In genomic region chr6:139342957-139343750, GRCh38 we compare ENCODE assay signal across 21 cellular contexts. TPM values are rescaled to one million over a fixed set of nuclear protein-coding genes. Genes with fewer than 3 reads are reported as not detected.
DNase-seq lines count a peak whose midpoint lies in the region; ATAC-seq, FAIRE-seq and TF ChIP-seq lines count a peak whose summit lies in the region.
"Had no signal": no experiment of that assay in that cellular context is flagged by ENCODE, and none has a peak within 500 bp of the region (broad histone marks: within the 10 kb centered on the region; RNA-seq: fewer than 3 reads in every experiment).

No MANE protein-coding gene starts in this region.

- H4K20me1 ChIP-seq in Karpas-422 (ENCODE audit: insufficient read depth, low read depth, low read length), result no peaks in the 10 kb centered on the region
- H4K20me1 ChIP-seq in neural progenitor cell (ENCODE audit: low read depth), result no peaks in the 10 kb centered on the region

- H3K79me2 ChIP-seq in Karpas-422 (ENCODE audit: low read length), result no peaks in the 10 kb centered on the region
- no peaks in the 10 kb centered on the region for H3K79me2 ChIP-seq in neural progenitor cell (ENCODE audit: low read depth)

- H2AFZ ChIP-seq in Karpas-422 (ENCODE audit: low read length) (no peak overlapping the region), neural progenitor cell (replicated peaks) (peak overlapping the region; percentile 45)

- FAIRE-seq in H54 (lab: Jason Lieb, UNC), result no peak
- FAIRE-seq: astrocyte, GM12892 had no signal

- H3K4me1 ChIP-seq in Karpas-422 (ENCODE audit: low read length), result peaks cover 30% of the 10 kb centered on the region
- H3K4me1 ChIP-seq in neural progenitor cell, result no peaks in the 10 kb centered on the region
- H3K4me1 ChIP-seq: HAP-1 had no signal

- no peak for TF ChIP-seq POLR2A in H54 (IDR thresholded peaks at IDR 0.05; ENCODE audit: low read depth, low read length)

- DNase-seq in activated T-cell treated with anti-CD3 and anti-CD28 coated beads, Interleukin-2, amount 50 U/mL, for 24 hours, result no peak
- DNase-seq in activated T-cell treated with anti-CD3 and anti-CD28 coated beads for 4 hours (no peak), Karpas-422 (no peak), neural progenitor cell (ENCODE audit: low spot score) (no peak), 8988T (no peak), H54 (ENCODE audit: insufficient read length, low spot score) (no peak), cerebellum (ENCODE audit: low spot score) (no peak)
- DNase-seq: dermis blood vessel endothelial cell; heart left ventricle; islet precursor cell; mesendoderm; NCI-H1436; NK-92 treated with Interleukin-12 subunit alpha and Interleukin-12 subunit beta, amount 100 ng/mL, for 24 hours; transverse colon had no signal

- peak; percentile 44 for ATAC-seq in activated T-helper 17 cell treated with anti-CD3 and anti-CD28 coated beads, Interleukin-2, amount 50 U/mL, for 72 hours (replicated peaks)
- ATAC-seq: heart left ventricle had no signal

- H3K27me3 Mint-ChIP-seq in activated T-cell treated with anti-CD3 and anti-CD28 coated beads, Interleukin-2, amount 50 U/mL, for 24 hours, result no peaks in the 10 kb centered on the region
- no peaks in the 10 kb centered on the region for H3K27me3 Mint-ChIP-seq in activated T-helper 17 cell treated with anti-CD3 and anti-CD28 coated beads, Interleukin-2, amount 50 U/mL, for 72 hours
- no peaks in the 10 kb centered on the region for H3K27me3 Mint-ChIP-seq in neural progenitor cell (ENCODE audit: insufficient read depth, low read depth)

- H3K4me1 Mint-ChIP-seq in activated T-cell treated with anti-CD3 and anti-CD28 coated beads, Interleukin-2, amount 50 U/mL, for 24 hours (ENCODE audit: low read depth), result peaks cover 22% of the 10 kb centered on the region
- peaks cover 7% of the 10 kb centered on the region for H3K4me1 Mint-ChIP-seq in activated T-helper 17 cell treated with anti-CD3 and anti-CD28 coated beads, Interleukin-2, amount 50 U/mL, for 72 hours
- no peaks in the 10 kb centered on the region for H3K4me1 Mint-ChIP-seq in neural progenitor cell

- H3K4me3 ChIP-seq in Karpas-422 (ENCODE audit: low read length) (no peak overlapping the region), neural progenitor cell (no peak overlapping the region)
- H3K4me3 ChIP-seq: esophagus muscularis mucosa, HAP-1, heart left ventricle, transverse colon had no signal

- H3K4me2 ChIP-seq in Karpas-422 (ENCODE audit: low read depth, low read length, poor library complexity, severe bottlenecking) (peak overlapping the region; percentile 1), neural progenitor cell (no peak overlapping the region)

- H3K9me3 Mint-ChIP-seq in activated T-cell treated with anti-CD3 and anti-CD28 coated beads, Interleukin-2, amount 50 U/mL, for 24 hours, result peaks cover 3% of the 10 kb centered on the region
- no peaks in the 10 kb centered on the region for H3K9me3 Mint-ChIP-seq in activated T-helper 17 cell treated with anti-CD3 and anti-CD28 coated beads, Interleukin-2, amount 50 U/mL, for 72 hours
- H3K9me3 Mint-ChIP-seq in neural progenitor cell, result peaks cover 11% of the 10 kb centered on the region

- H3K27ac ChIP-seq in Karpas-422 (ENCODE audit: low read length), result peak overlapping the region; percentile 16; the same call in 1 of the 2 replicates
- no peak overlapping the region for H3K27ac ChIP-seq in neural progenitor cell
- H3K27ac ChIP-seq: esophagus muscularis mucosa, heart left ventricle, transverse colon had no signal

- H3K27me3 ChIP-seq in Karpas-422 (ENCODE audit: low read length) (no peaks in the 10 kb centered on the region), neural progenitor cell (no peaks in the 10 kb centered on the region)
- H3K27me3 ChIP-seq: esophagus muscularis mucosa, heart left ventricle, transverse colon had no signal

- no peak for TF ChIP-seq CTCF in neural progenitor cell (IDR thresholded peaks at IDR 0.05)

- no peaks in the 10 kb centered on the region for H3K9me2 ChIP-seq in Karpas-422 (replicated peaks; ENCODE audit: insufficient read depth, low read length)

- H3K36me3 Mint-ChIP-seq in activated T-cell treated with anti-CD3 and anti-CD28 coated beads, Interleukin-2, amount 50 U/mL, for 24 hours (ENCODE audit: low read depth), result no peaks in the 10 kb centered on the region
- H3K36me3 Mint-ChIP-seq in activated T-helper 17 cell treated with anti-CD3 and anti-CD28 coated beads, Interleukin-2, amount 50 U/mL, for 72 hours (ENCODE audit: low read depth), result no peaks in the 10 kb centered on the region
- H3K36me3 Mint-ChIP-seq in neural progenitor cell, result peaks cover 3% of the 10 kb centered on the region

- peak overlapping the region; percentile 60 for H3K27ac Mint-ChIP-seq in activated T-cell treated with anti-CD3 and anti-CD28 coated beads, Interleukin-2, amount 50 U/mL, for 24 hours
- H3K27ac Mint-ChIP-seq in activated T-helper 17 cell treated with anti-CD3 and anti-CD28 coated beads, Interleukin-2, amount 50 U/mL, for 72 hours, result peak overlapping the region; percentile 60
- no peak overlapping the region for H3K27ac Mint-ChIP-seq in neural progenitor cell
- H3K27ac Mint-ChIP-seq: T-helper 2 cell treated with Interferon-gamma antibody and Interleukin-4, amounts not matched to agents 5 μg/mL and 100 μg/mL, for 36 hours had no signal

- no peaks in the 10 kb centered on the region for H3F3A ChIP-seq in neural progenitor cell (ENCODE audit: low read depth)

- H3K36me3 ChIP-seq in Karpas-422 (ENCODE audit: insufficient read depth, low read length) (no peaks in the 10 kb centered on the region), neural progenitor cell (no peaks in the 10 kb centered on the region)
- H3K36me3 ChIP-seq: esophagus muscularis mucosa, HAP-1, heart left ventricle, transverse colon had no signal

- H3K4me3 Mint-ChIP-seq in activated T-cell treated with anti-CD3 and anti-CD28 coated beads, Interleukin-2, amount 50 U/mL, for 24 hours, result no peak overlapping the region
- peak overlapping the region; percentile 8 for H3K4me3 Mint-ChIP-seq in activated T-helper 17 cell treated with anti-CD3 and anti-CD28 coated beads, Interleukin-2, amount 50 U/mL, for 72 hours
- H3K4me3 Mint-ChIP-seq in neural progenitor cell, result no peak overlapping the region
- H3K4me3 Mint-ChIP-seq: T-helper 2 cell treated with Interferon-gamma antibody and Interleukin-4, amounts not matched to agents 5 μg/mL and 100 μg/mL, for 36 hours had no signal

- H3K9me3 ChIP-seq in Karpas-422 (ENCODE audit: low read length), result no peaks in the 10 kb centered on the region
- no peaks in the 10 kb centered on the region for H3K9me3 ChIP-seq in neural progenitor cell (ENCODE audit: low read depth)
- H3K9me3 ChIP-seq: esophagus muscularis mucosa, HAP-1, transverse colon had no signal

- H3K9ac ChIP-seq in Karpas-422 (ENCODE audit: low read length) (peak overlapping the region; percentile 22; the same call in 1 of the 2 replicates), neural progenitor cell (no peak overlapping the region)

RNA-seq across cellular contexts. Expression of gene CITED2, which starts 31.3 kb away (rescaled TPM):
- 67.7 and 77.2 TPM in 2 replicates for total RNA-seq in Karpas-422 (2014; rRNA removed; shearing (Covaris generic); ENCODE audit: low replicate concordance)
- 10 to 100 TPM; 60.9 to 99.4 TPM for total RNA-seq in activated T-helper 17 cell treated with anti-CD3 and anti-CD28 coated beads, Interleukin-2, amount 50 U/mL, for 72 hours
- 215 and 222 TPM in 2 replicates for total RNA-seq in neural progenitor cell (ENCODE audit: low replicate concordance)
- total RNA-seq in cerebellum, result 53.0 TPM

RNA-seq across cellular contexts. Expression of gene TXLNB, which starts 51.4 kb away (rescaled TPM):
- total RNA-seq in Karpas-422 (2014; rRNA removed; shearing (Covaris generic); ENCODE audit: low replicate concordance), result 14.6 and 16.3 TPM in 2 replicates
- total RNA-seq in activated T-helper 17 cell treated with anti-CD3 and anti-CD28 coated beads, Interleukin-2, amount 50 U/mL, for 72 hours, result under 1 TPM; 0.24 to 0.37 TPM
- total RNA-seq in neural progenitor cell (ENCODE audit: low replicate concordance), result 0.06 TPM in 2 replicates
- 0.73 TPM for total RNA-seq in cerebellum
- total RNA-seq: A673 had no signal
